ENCODE assay signal across 14 cellular contexts in the genomic region with DNA sequence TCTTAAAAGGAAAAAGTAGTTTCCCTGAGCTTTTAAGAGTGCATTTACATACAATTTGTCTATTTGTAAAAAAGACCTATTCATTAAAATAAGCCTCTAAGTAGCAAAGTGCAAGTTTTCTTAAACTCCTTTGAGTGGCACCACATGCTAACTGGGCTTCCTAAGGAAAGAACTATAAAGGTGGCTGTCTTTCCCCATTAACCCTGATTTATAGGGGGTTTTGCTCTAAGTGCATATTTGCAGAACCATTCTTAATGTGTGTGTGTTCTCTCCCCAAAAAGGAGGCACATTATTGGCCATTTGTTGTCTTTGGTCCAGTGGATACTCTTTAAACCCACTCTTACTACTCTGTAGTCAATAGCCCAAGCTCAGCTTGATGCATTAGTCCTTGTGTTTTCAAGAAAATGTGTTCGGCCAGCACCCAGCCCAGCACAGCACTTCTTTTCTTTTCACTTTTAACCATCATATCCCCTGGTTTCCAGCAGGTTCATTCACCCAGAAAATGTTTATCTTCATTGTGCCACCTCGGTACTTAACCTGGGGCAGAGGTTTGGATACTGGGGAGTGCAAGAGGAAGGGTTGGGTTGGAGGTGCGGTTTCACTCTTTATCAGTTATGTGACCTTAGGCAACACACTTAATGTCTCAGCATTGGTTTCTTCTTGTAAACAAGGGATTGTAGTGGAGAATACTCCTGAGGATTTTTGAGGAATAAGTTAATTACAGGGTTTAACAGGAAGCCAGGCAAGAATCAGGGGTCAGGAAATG.
A peak's percentile ranks its signal among the peaks of the same experiment; 100 is the strongest.
DNase-seq lines count a peak whose midpoint lies in the region; ATAC-seq and TF ChIP-seq lines count a peak whose summit lies in the region.
"Had no signal": no experiment of that assay in that cellular context is flagged by ENCODE, and none has a peak within 500 bp of the region (broad histone marks: within the 10 kb centered on the region; RNA-seq: fewer than 3 reads in every experiment).

No MANE protein-coding gene starts in this region.

- DNase-seq in H4 (ENCODE audit: low spot score) (peak; percentile 70), PC-9 (peak in 1 of 2 experiments; percentile 70), foreskin keratinocyte (no peak), sigmoid colon (no peak), mesenteric fat pad (ENCODE audit: low spot score) (no peak), HK-2 (ENCODE audit: unreplicated experiment) (no peak), DMS79 treated with DMSO at 0.1 percent for 48 hours (lab: John Stamatoyannopoulos, UW) (no peak)
- DNase-seq: activated gamma-delta T cell treated with Interleukin-2 at 50 U/mL for 16 hours, glutamatergic neuron, H7, NCI-H2029, spleen had no signal

- H4K20me1 ChIP-seq in PC-9 (ENCODE audit: insufficient read depth): no peaks in the 10 kb centered on the region; the same call in 1 of the 2 replicates

- peaks cover 37% of the 10 kb centered on the region for H3F3A ChIP-seq in PC-9 (ENCODE audit: insufficient read depth, low read depth)

- WGBS in sigmoid colon, 2 donors: 82 to 87% methylated on average over 3 of the region's 3 CpGs

- intact Hi-C loops in PC-9 (cut with micrococcal nuclease; ENCODE audit: unreplicated experiment) (no loop called here), sigmoid colon (cut with DNase I) (loop anchor here (5.0 kb wide), 1 partner anchor 344 kb away; no protein-coding TSS in a partner anchor)

- H3K4me3 ChIP-seq in PC-9: no peak overlapping the region
- H3K4me3 ChIP-seq in sigmoid colon: no peak overlapping the region
- H3K4me3 ChIP-seq: SK-N-MC, spleen had no signal

- H3K9me3 ChIP-seq in PC-9 (ENCODE audit: insufficient read depth, low read depth) (peaks cover 4% of the 10 kb centered on the region; the same call in 1 of the 2 replicates), sigmoid colon (no peaks in the 10 kb centered on the region)
- H3K9me3 ChIP-seq: spleen had no signal

- TF ChIP-seq EP300 in sigmoid colon (IDR thresholded peaks at IDR 0.05): no peak

- TF ChIP-seq CTCF in PC-9 (conservative IDR thresholded peaks at IDR 0.05) (no peak), foreskin keratinocyte (conservative IDR thresholded peaks at IDR 0.05) (no peak), sigmoid colon (IDR thresholded peaks at IDR 0.05) (no peak)

- POLR2A ChIA-PET in PC-9 (lab: Charles Lee; ENCODE audit: unreplicated experiment): no interaction called here

- peaks cover 58% of the 10 kb centered on the region for H3K4me1 ChIP-seq in PC-9 (replicated peaks; ENCODE audit: insufficient read depth)
- H3K4me1 ChIP-seq in foreskin keratinocyte: peaks cover 31% of the 10 kb centered on the region
- H3K4me1 ChIP-seq in sigmoid colon: peaks cover 0 to 56% (median 47%) of the 10 kb centered on the region in 4 donors

- H3K27ac ChIP-seq in PC-9 (peak overlapping the region; percentile 51), foreskin keratinocyte (peak overlapping the region; percentile 86), sigmoid colon (peak overlapping the region in 3 of 4 donors; percentile 27 to 71 (median 41))
- H3K27ac ChIP-seq: SK-N-MC had no signal

- peaks cover 34% of the 10 kb centered on the region for H3K79me2 ChIP-seq in PC-9 (ENCODE audit: low read depth)

- BruUV-seq in PC-9 (replicated peaks; lab: Mats Ljungman, UMichigan): no TSS peak

- H2AFZ ChIP-seq in PC-9: no peak overlapping the region

- peak overlapping the region; percentile 53 for H3K4me2 ChIP-seq in PC-9

- H3K36me3 ChIP-seq in PC-9 (ENCODE audit: low read depth) (no peaks in the 10 kb centered on the region), sigmoid colon (no peaks in the 10 kb centered on the region)
- H3K36me3 ChIP-seq: spleen had no signal

- no peaks in the 10 kb centered on the region for H3K9me2 ChIP-seq in PC-9 (ENCODE audit: insufficient read depth)

- H3K27me3 ChIP-seq in PC-9 (ENCODE audit: insufficient read depth, low read depth): no peaks in the 10 kb centered on the region
- no peaks in the 10 kb centered on the region for H3K27me3 ChIP-seq in foreskin keratinocyte
- no peaks in the 10 kb centered on the region for H3K27me3 ChIP-seq in sigmoid colon
- H3K27me3 ChIP-seq: spleen had no signal

- CTCF ChIA-PET in PC-9 (lab: Charles Lee): no interaction called here

- no peak for TF ChIP-seq POLR2A in sigmoid colon (IDR thresholded peaks at IDR 0.05)

- ATAC-seq in foreskin keratinocyte (no peak), GM18858 (IDR thresholded peaks at IDR 0.05; ENCODE audit: unreplicated experiment) (no peak)
